8 cellular contexts compared by ENCODE assay signal in the genomic region with DNA sequence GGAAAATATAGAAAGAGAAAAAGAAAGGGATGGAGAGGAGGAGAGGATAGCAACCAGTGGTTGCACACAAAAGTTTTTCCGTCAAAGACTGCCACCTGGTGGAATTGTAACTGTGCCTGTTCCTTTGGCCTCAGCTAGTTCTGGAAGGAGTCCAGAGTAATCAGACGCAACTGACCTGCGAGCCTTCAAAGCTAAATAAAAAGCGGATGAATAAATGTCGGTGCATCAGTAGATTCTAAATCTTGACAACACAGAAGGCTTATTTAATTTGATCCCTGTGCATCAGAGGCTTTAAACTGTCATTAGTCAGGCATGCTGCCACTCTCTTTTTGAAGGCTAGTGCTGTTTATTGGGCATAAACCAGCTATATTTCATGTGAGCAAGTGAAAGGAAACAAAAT.
A peak's percentile ranks its signal among the peaks of the same experiment; 100 is the strongest.
DNase-seq lines count a peak whose midpoint lies in the region; ATAC-seq and TF ChIP-seq lines count a peak whose summit lies in the region.

No MANE protein-coding gene starts in this region.

- POLR2A ChIA-PET in activated CD8-positive, alpha-beta T cell treated with anti-CD3 and anti-CD28 coated beads, Interleukin-2, amount 10 ng/mL, durations not matched to agents 7 days and 5 days (lab: Charles Lee), result no interaction called here

- H3K27ac Mint-ChIP-seq in activated CD8-positive, alpha-beta T cell treated with anti-CD3 and anti-CD28 coated beads, Interleukin-2, amount 10 ng/mL, durations not matched to agents 7 days and 5 days, result no peak overlapping the region

- no peaks in the 10 kb centered on the region for H3K27me3 Mint-ChIP-seq in activated CD8-positive, alpha-beta T cell treated with anti-CD3 and anti-CD28 coated beads, Interleukin-2, amount 10 ng/mL, durations not matched to agents 7 days and 5 days (ENCODE audit: low read depth)

- ATAC-seq in GM19395 (IDR thresholded peaks at IDR 0.05; ENCODE audit: unreplicated experiment) (peak; percentile 93), HG03442 (IDR thresholded peaks at IDR 0.05; ENCODE audit: unreplicated experiment) (peak; percentile 86)
- ATAC-seq in activated CD8-positive, alpha-beta T cell treated with anti-CD3 and anti-CD28 coated beads, Interleukin-2, amount 10 ng/mL, durations not matched to agents 7 days and 5 days, result no peak

- CTCF ChIA-PET in activated CD8-positive, alpha-beta T cell treated with anti-CD3 and anti-CD28 coated beads, Interleukin-2, amount 10 ng/mL, durations not matched to agents 7 days and 5 days (lab: Charles Lee), result interaction anchor here (2.0 to 2.2 kb wide), 2 partner anchors 11 to 14 kb away, joined by 6 to 10 read pairs; no protein-coding TSS in a partner anchor

- H3K4me1 Mint-ChIP-seq in activated CD8-positive, alpha-beta T cell treated with anti-CD3 and anti-CD28 coated beads, Interleukin-2, amount 10 ng/mL, durations not matched to agents 7 days and 5 days (ENCODE audit: low read depth), result no peaks in the 10 kb centered on the region

- no peaks in the 10 kb centered on the region for H3K9me3 Mint-ChIP-seq in activated CD8-positive, alpha-beta T cell treated with anti-CD3 and anti-CD28 coated beads, Interleukin-2, amount 10 ng/mL, durations not matched to agents 7 days and 5 days (ENCODE audit: insufficient read depth)

- no peaks in the 10 kb centered on the region for H3K36me3 Mint-ChIP-seq in activated CD8-positive, alpha-beta T cell treated with anti-CD3 and anti-CD28 coated beads, Interleukin-2, amount 10 ng/mL, durations not matched to agents 7 days and 5 days (ENCODE audit: low read depth)

- H3K4me3 Mint-ChIP-seq in activated CD8-positive, alpha-beta T cell treated with anti-CD3 and anti-CD28 coated beads, Interleukin-2, amount 10 ng/mL, durations not matched to agents 7 days and 5 days, result no peak overlapping the region

- peak; percentile 84 for TF ChIP-seq CTCF in retinal pigment epithelial cell (conservative IDR thresholded peaks at IDR 0.05; ENCODE audit: low read depth, low read length)

- no peak overlapping the region for H3K4me3 ChIP-seq in retinal pigment epithelial cell (ENCODE audit: low read length)

- DNase-seq in DMS53 (lab: John Stamatoyannopoulos, UW) (peak; percentile 85), NCI-H510A (lab: John Stamatoyannopoulos, UW) (peak; percentile 1), glomerular visceral epithelial cell (ENCODE audit: extremely low spot score) (peak; percentile 58), retinal pigment epithelial cell (ENCODE audit: low read depth) (peak; percentile 26)
- peak; percentile 46 for DNase-seq in activated CD8-positive, alpha-beta T cell treated with anti-CD3 and anti-CD28 coated beads, Interleukin-2, amount 10 ng/mL, durations not matched to agents 7 days and 5 days
- no peak for DNase-seq in activated CD8-positive, alpha-beta memory T cell treated with anti-CD3 and anti-CD28 coated beads, Interleukin-2, amount 50 U/mL, for 48 hours
